In the genomic region with DNA sequence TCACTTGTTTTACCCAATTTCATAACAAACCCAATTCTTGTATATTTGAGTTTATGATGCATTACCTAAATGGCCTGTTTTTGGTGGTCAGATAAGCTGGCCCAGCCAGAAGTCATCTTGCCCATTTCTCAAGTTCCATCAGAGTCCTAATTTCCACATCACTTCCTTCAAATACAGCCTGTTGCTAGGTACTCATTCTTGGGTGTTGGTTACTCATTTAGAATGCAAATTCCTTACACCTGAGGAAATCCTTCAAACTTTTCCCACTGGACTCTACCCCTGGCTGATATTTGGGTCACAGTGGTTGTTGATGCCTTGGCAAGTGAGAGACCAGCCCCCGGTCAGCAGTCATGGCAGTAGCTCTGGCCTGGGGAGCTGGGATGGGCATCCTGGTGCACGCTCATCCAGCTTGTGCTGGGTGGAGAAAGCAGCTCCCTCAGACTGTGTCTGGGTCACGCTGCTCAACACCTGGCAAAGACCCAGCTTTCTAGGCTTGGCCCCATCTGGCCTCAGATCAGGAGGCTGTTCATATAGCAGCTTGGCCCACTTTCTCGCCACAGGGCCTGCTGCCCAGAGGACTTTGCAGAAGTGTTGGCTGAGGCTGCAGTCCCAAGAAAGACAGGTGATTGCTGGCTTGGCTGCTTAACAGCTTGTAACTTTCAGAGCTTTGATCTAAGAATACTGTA, we compare ENCODE assay signal across 8 cellular contexts. TPM values are rescaled to one million over a fixed set of nuclear protein-coding genes. Genes with fewer than 3 reads are reported as not detected.
DNase-seq lines count a peak whose midpoint lies in the region; ATAC-seq and TF ChIP-seq lines count a peak whose summit lies in the region.

No MANE protein-coding gene starts in this region.

- H3K27ac Mint-ChIP-seq in stimulated activated effector memory CD8-positive, alpha-beta T cell treated with anti-CD3 and anti-CD28 coated beads, Interleukin-12 subunit alpha, Interleukin-12 subunit beta, amount 100 ng/mL, for 72 hours: peak overlapping the region; percentile 65

- peaks cover 6% of the 10 kb centered on the region for H3K4me1 Mint-ChIP-seq in stimulated activated effector memory CD8-positive, alpha-beta T cell treated with anti-CD3 and anti-CD28 coated beads, Interleukin-12 subunit alpha, Interleukin-12 subunit beta, amount 100 ng/mL, for 72 hours

- H3K9me2 ChIP-seq in hepatocyte (replicated peaks; ENCODE audit: insufficient read depth): no peaks in the 10 kb centered on the region

- peak in 73 of 76 experiments; percentile 17 to 87 (median 71) for DNase-seq in HUDEP-2 (lab: John Stamatoyannopoulos, UW; ENCODE audit: unreplicated experiment in 76 of 76)
- peak; percentile 61 to 89 (median 75) for DNase-seq in adrenal gland
- DNase-seq in hepatocyte (ENCODE audit: low spot score): peak; percentile 63
- DNase-seq in stimulated activated effector memory CD8-positive, alpha-beta T cell treated with anti-CD3 and anti-CD28 coated beads, Interleukin-12 subunit alpha, Interleukin-12 subunit beta, amount 100 ng/mL, for 72 hours (ENCODE audit: low spot score in 2 of 2): no peak
- DNase-seq in NK-92 (lab: John Stamatoyannopoulos, UW; ENCODE audit: unreplicated experiment): no peak
- DNase-seq in NOMO-1 treated with dmso at 0.1 percent for 144 hours (lab: John Stamatoyannopoulos, UW; ENCODE audit: unreplicated experiment): no peak
- no peak for DNase-seq in NOMO-1 treated with DMSO at 0.1 percent for 48 hours (lab: John Stamatoyannopoulos, UW; ENCODE audit: unreplicated experiment)
- DNase-seq in activated CD4-positive, alpha-beta T cell treated with anti-CD3 and anti-CD28 coated beads for 1 hour: no peak

- 0 to 58% (median 34%) methylated on average over 1 to 4 of the region's 4 CpGs for WGBS in adrenal gland, 4 donors
- WGBS in hepatocyte (ENCODE audit: low lambda C conversion rate, missing lambda C conversion rate): 80% methylated on average over 4 of the region's 4 CpGs

- H3K36me3 ChIP-seq in adrenal gland (replicated peaks in 1 of 2) (peaks cover 0 to 41% of the 10 kb centered on the region in 2 donors), hepatocyte (replicated peaks; ENCODE audit: insufficient read depth, low read depth) (no peaks in the 10 kb centered on the region)

- no peak overlapping the region for H3K4me2 ChIP-seq in hepatocyte

- peak overlapping the region in 1 of 5 donors; percentile 6 for H3K27ac ChIP-seq in adrenal gland
- H3K27ac ChIP-seq in hepatocyte: peak overlapping the region; percentile 38

- no peak for TF ChIP-seq CTCF in adrenal gland (IDR thresholded peaks at IDR 0.05)
- TF ChIP-seq CTCF in hepatocyte (IDR thresholded peaks at IDR 0.05; ENCODE audit: poor library complexity): no peak

- H3K4me3 ChIP-seq in adrenal gland (no peak overlapping the region), hepatocyte (no peak overlapping the region)

- H2AFZ ChIP-seq in hepatocyte: no peak overlapping the region

- H3K79me2 ChIP-seq in hepatocyte: no peaks in the 10 kb centered on the region

- no peak for ATAC-seq in stimulated activated effector memory CD8-positive, alpha-beta T cell treated with anti-CD3 and anti-CD28 coated beads, Interleukin-12 subunit alpha, Interleukin-12 subunit beta, amount 100 ng/mL, for 72 hours

- intact Hi-C loops in adrenal gland (cut with DNase I): no loop called here

- H3K27me3 ChIP-seq in adrenal gland (no peaks in the 10 kb centered on the region), hepatocyte (no peaks in the 10 kb centered on the region)

- no peaks in the 10 kb centered on the region for H3K9me3 Mint-ChIP-seq in stimulated activated effector memory CD8-positive, alpha-beta T cell treated with anti-CD3 and anti-CD28 coated beads, Interleukin-12 subunit alpha, Interleukin-12 subunit beta, amount 100 ng/mL, for 72 hours

- H3K4me1 ChIP-seq in adrenal gland (replicated peaks in 1 of 2): peaks cover 7 to 31% of the 10 kb centered on the region in 2 donors
- peaks cover 13% of the 10 kb centered on the region for H3K4me1 ChIP-seq in hepatocyte (ENCODE audit: insufficient read depth)

- TF ChIP-seq POLR2A in adrenal gland (IDR thresholded peaks at IDR 0.05): no peak

- no peak overlapping the region for H3K4me3 Mint-ChIP-seq in stimulated activated effector memory CD8-positive, alpha-beta T cell treated with anti-CD3 and anti-CD28 coated beads, Interleukin-12 subunit alpha, Interleukin-12 subunit beta, amount 100 ng/mL, for 72 hours

- H4K20me1 ChIP-seq in hepatocyte (ENCODE audit: insufficient read depth, poor library complexity, severe bottlenecking): no peaks in the 10 kb centered on the region

- H3K36me3 Mint-ChIP-seq in stimulated activated effector memory CD8-positive, alpha-beta T cell treated with anti-CD3 and anti-CD28 coated beads, Interleukin-12 subunit alpha, Interleukin-12 subunit beta, amount 100 ng/mL, for 72 hours: peaks cover 53% of the 10 kb centered on the region

- H3K9me3 ChIP-seq in adrenal gland (replicated peaks in 1 of 3) (no peaks in the 10 kb centered on the region), hepatocyte (ENCODE audit: low read depth) (no peaks in the 10 kb centered on the region)

RNA-seq across cellular contexts. Expression of a gene that starts 25.8 kb away (rescaled TPM):
- total RNA-seq in adrenal gland (100 to 1,000 TPM in 4 of 8 donors, 10 to 100 TPM in 4; 27.5 to 147 (median 100) TPM), hepatocyte (179 and 214 TPM in 2 replicates)
- polyA plus RNA-seq in adrenal gland (10 to 100 TPM; 51.0 to 77.5 (median 76.7) TPM), hepatocyte (161 and 206 TPM in 2 replicates)

Comparison
In these comparisons a context has a peak if more than half of its experiments do, and no peak if none do; other contexts are left out.
1. DNase-seq: peak in HUDEP-2 (73 of 76), adrenal gland (7 of 7) and hepatocyte (single experiment); none in stimulated activated effector memory CD8-positive, alpha-beta T cell treated with anti-CD3 and anti-CD28 coated beads, Interleukin-12 subunit alpha, Interleukin-12 subunit beta, amount 100 ng/mL, for 72 hours (0 of 2), NK-92 (single experiment), NOMO-1 treated with dmso at 0.1 percent for 144 hours (single experiment), NOMO-1 treated with DMSO at 0.1 percent for 48 hours (single experiment) and activated CD4-positive, alpha-beta T cell treated with anti-CD3 and anti-CD28 coated beads for 1 hour (single experiment).